ENCODE assay signal across 24 cellular contexts in the genomic region with DNA sequence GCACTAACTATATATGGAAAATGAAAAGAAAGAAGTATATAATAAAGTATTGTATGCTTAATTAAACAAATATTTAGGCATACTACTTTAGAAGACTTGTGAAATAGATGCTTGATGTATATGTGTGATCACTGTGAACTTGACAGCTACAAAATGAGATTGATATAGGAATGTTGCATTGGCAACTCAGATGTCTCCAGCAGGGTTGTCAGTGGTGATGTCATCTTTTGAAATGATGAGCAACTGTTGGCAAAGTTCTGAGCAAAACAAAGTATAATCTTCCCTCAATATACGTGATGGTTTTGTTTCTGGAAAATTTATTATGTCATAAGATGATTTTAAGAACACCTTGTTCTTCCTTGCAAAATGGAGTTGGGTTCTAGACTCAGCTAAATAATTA.
DNase-seq lines count a peak whose midpoint lies in the region; ATAC-seq, FAIRE-seq and TF ChIP-seq lines count a peak whose summit lies in the region.
"Had no signal": no experiment of that assay in that cellular context is flagged by ENCODE, and none has a peak within 500 bp of the region (broad histone marks: within the 10 kb centered on the region; RNA-seq: fewer than 3 reads in every experiment).

No MANE protein-coding gene starts in this region.

- DNase-seq in GM12892 (ENCODE audit: insufficient read length) (no peak), M059J (ENCODE audit: low read depth) (peak; percentile 14), K562 (ENCODE audit: extremely low read depth in 1 of 4, low spot score in 3 of 4) (no peak), glomerular visceral epithelial cell (ENCODE audit: extremely low spot score) (peak; percentile 12), WERI-Rb-1 (no peak), NCI-H82 treated with DMSO at 0.1 percent for 48 hours (lab: John Stamatoyannopoulos, UW; ENCODE audit: unreplicated experiment) (no peak), NCI-H1694 treated with DMSO at 0.1 percent for 48 hours (lab: John Stamatoyannopoulos, UW) (no peak), colonic mucosa (no peak)
- DNase-seq: activated CD8-positive, alpha-beta T cell treated with anti-CD3 and anti-CD28 coated beads for 36 hours; activated naive CD8-positive, alpha-beta T cell treated with anti-CD3 and anti-CD28 coated beads for 36 hours; cerebellar nuclear complex; DMS79; IMR-90; NCI-H1105 treated with DMSO at 0.1 percent for 48 hours; NCI-H2081; NCI-H345; stimulated activated naive CD4-positive, alpha-beta T cell treated with Interleukin-2 at 50 U/mL for 16 hours; T-helper 1 cell had no signal

- intact Hi-C loops in K562 (cut with micrococcal nuclease) (no loop called here), colonic mucosa (cut with DNase I) (no loop called here)

- TF ChIP-seq RAD21 in K562 (CRISPR knock-in tag; conservative IDR thresholded peaks at IDR 0.05 in 1 of 2, IDR thresholded peaks at IDR 0.05 in 1 of 2), result no peak

- H3K4me1 ChIP-seq in K562 (replicated peaks in 1 of 2; ENCODE audit: control insufficient read depth in 2 of 2, insufficient read depth in 2 of 2, low read length in 2 of 2) (peaks cover 5 to 21% of the 10 kb centered on the region in 2 experiments; a peak in 4 of 5 replicates), colonic mucosa (no peaks in the 10 kb centered on the region)
- H3K4me1 ChIP-seq: prostate gland, SJSA1 had no signal

- H3K9me1 ChIP-seq in K562 (ENCODE audit: control insufficient read depth, insufficient read depth, low read length), result no peaks in the 10 kb centered on the region

- POLR2A ChIA-PET in K562 (lab: Yijun Ruan, JAX), result interaction anchor here (1.2 to 1.5 kb wide), 3 partner anchors 9 to 126 kb away, joined by 3 to 4 read pairs (median 3); no protein-coding TSS in a partner anchor

- no peak overlapping the region for H3K9ac ChIP-seq in K562 (ENCODE audit: insufficient read depth in 1 of 2, low read depth in 2 of 2, low read length in 2 of 2)
- H3K9ac ChIP-seq in colonic mucosa (ENCODE audit: low read depth in 2 of 2, low read length in 2 of 2), result no peak overlapping the region

- in situ Hi-C loops in K562 (cut with MboI), result no loop called here

- H3K27me3 ChIP-seq in K562 (ENCODE audit: control insufficient read depth in 2 of 2, insufficient read depth in 2 of 2, low read length in 2 of 2) (no peaks in the 10 kb centered on the region), WERI-Rb-1 (ENCODE audit: insufficient read depth, low read depth, severe bottlenecking) (no peaks in the 10 kb centered on the region), colonic mucosa (no peaks in the 10 kb centered on the region)
- H3K27me3 ChIP-seq: SJSA1 had no signal

- peaks cover 15% of the 10 kb centered on the region; the same call in 1 of the 3 replicates for H3K79me2 ChIP-seq in K562 (ENCODE audit: control insufficient read depth, insufficient read depth, low read length)

- WGBS in K562 (ENCODE audit: insufficient coverage, low coverage, missing lambda C conversion rate), result 70% methylated on average over 1 of the region's 1 CpG

- TF ChIP-seq EP300 in K562 (IDR thresholded peaks at IDR 0.05; ENCODE audit: low read length), result no peak

- ATAC-seq in K562, result no peak
- ATAC-seq: activated CD4-positive, CD25-positive, alpha-beta regulatory T cell treated with anti-CD3 and anti-CD28 coated beads, Interleukin-2, amount 50 U/mL, for 24 hours; activated CD8-positive, alpha-beta T cell treated with anti-CD3 and anti-CD28 coated beads for 36 hours had no signal

- no peak for TF ChIP-seq CTCF in K562 (IDR thresholded peaks at IDR 0.05 in 2 of 3, conservative IDR thresholded peaks at IDR 0.05 in 1 of 3; ENCODE audit: insufficient read depth in 2 of 3, low read depth in 1 of 3, low read length in 3 of 3)
- TF ChIP-seq CTCF in WERI-Rb-1 (IDR thresholded peaks at IDR 0.05; ENCODE audit: low read depth, low read length), result no peak
- TF ChIP-seq CTCF in colonic mucosa (IDR thresholded peaks at IDR 0.05), result no peak

- H2AFZ ChIP-seq in K562 (ENCODE audit: low read depth, low read length), result no peak overlapping the region

- no peak overlapping the region for H3K27ac ChIP-seq in K562 (ENCODE audit: extremely low read depth, low read depth, low read length)
- no peak overlapping the region for H3K27ac ChIP-seq in WERI-Rb-1
- H3K27ac ChIP-seq in colonic mucosa, result no peak overlapping the region
- H3K27ac ChIP-seq: prostate gland, SJSA1, thoracic aorta had no signal

- BruUV-seq in K562 (replicated peaks; lab: Mats Ljungman, UMichigan), result no TSS peak

- FAIRE-seq in GM12892 (lab: Jason Lieb, UNC) (peak; percentile 63), K562 (lab: Jason Lieb, UNC) (no peak)
- FAIRE-seq: GM18507, urothelium cell line had no signal

- H3K36me3 ChIP-seq in K562 (ENCODE audit: control insufficient read depth, insufficient read depth, low read length) (no peaks in the 10 kb centered on the region), WERI-Rb-1 (peaks cover 8% of the 10 kb centered on the region), colonic mucosa (no peaks in the 10 kb centered on the region)
- H3K36me3 ChIP-seq: prostate gland, SJSA1, thoracic aorta had no signal

- H3K4me2 ChIP-seq in K562 (ENCODE audit: insufficient read depth, low read length), result no peak overlapping the region

- CTCF ChIA-PET in K562 (lab: Yijun Ruan, JAX; ENCODE audit: low intra/inter-chr PET ratio), result no interaction called here

- H3K4me3 ChIP-seq in K562 (no peak overlapping the region), WERI-Rb-1 (ENCODE audit: low read depth, low read length) (no peak overlapping the region), colonic mucosa (no peak overlapping the region)
- H3K4me3 ChIP-seq: prostate gland, SJSA1, thoracic aorta had no signal

- peaks cover 7% of the 10 kb centered on the region for H4K20me1 ChIP-seq in K562 (replicated peaks; ENCODE audit: control insufficient read depth, insufficient read depth, low read length)

- H3K9me3 ChIP-seq in K562 (replicated peaks; ENCODE audit: control insufficient read depth, insufficient read depth, low read depth, low read length) (no peaks in the 10 kb centered on the region), WERI-Rb-1 (ENCODE audit: severe bottlenecking) (no peaks in the 10 kb centered on the region), colonic mucosa (no peaks in the 10 kb centered on the region)
- H3K9me3 ChIP-seq: prostate gland, SJSA1, thoracic aorta had no signal

- no peak for TF ChIP-seq POLR2A in GM12892 (IDR thresholded peaks at IDR 0.05; ENCODE audit: low read depth, low read length)
- no peak for TF ChIP-seq POLR2A in K562 (conservative IDR thresholded peaks at IDR 0.05)

TF ChIP-seq in K562, 482 proteins besides CTCF, POLR2A, EP300 and RAD21 (continues in another document):
- TF ChIP-seq ZNF408 (CRISPR knock-in tag; IDR thresholded peaks at IDR 0.05; ENCODE audit: low read depth) (no peak), CSDE1 (IDR thresholded peaks at IDR 0.05) (no peak), POU5F1 (IDR thresholded peaks at IDR 0.05; ENCODE audit: borderline replicate concordance, low read depth, low read length, partially characterized antibody) (no peak), ZNF583 (CRISPR knock-in tag; IDR thresholded peaks at IDR 0.05) (no peak), CBFA2T2 (conservative IDR thresholded peaks at IDR 0.05) (no peak), ZNF143 (CRISPR knock-in tag; IDR thresholded peaks at IDR 0.05) (no peak), JUND (IDR thresholded peaks at IDR 0.05; ENCODE audit: borderline replicate concordance, low read depth, low read length) (peak; percentile 54; the same call in 1 of the 2 replicates), JUND (tag; IDR thresholded peaks at IDR 0.05; ENCODE audit: borderline replicate concordance, low read depth, low read length) (peak; percentile 57; the same call in 1 of the 3 replicates)
- TF ChIP-seq, protein P1, sequence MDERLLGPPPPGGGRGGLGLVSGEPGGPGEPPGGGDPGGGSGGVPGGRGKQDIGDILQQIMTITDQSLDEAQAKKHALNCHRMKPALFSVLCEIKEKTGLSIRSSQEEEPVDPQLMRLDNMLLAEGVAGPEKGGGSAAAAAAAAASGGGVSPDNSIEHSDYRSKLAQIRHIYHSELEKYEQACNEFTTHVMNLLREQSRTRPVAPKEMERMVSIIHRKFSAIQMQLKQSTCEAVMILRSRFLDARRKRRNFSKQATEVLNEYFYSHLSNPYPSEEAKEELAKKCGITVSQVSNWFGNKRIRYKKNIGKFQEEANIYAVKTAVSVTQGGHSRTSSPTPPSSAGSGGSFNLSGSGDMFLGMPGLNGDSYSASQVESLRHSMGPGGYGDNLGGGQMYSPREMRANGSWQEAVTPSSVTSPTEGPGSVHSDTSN (CRISPR knock-in tag; IDR thresholded peaks at IDR 0.05; ENCODE audit: low read depth), result no peak
- TF ChIP-seq, protein P1 (tag; conservative IDR thresholded peaks at IDR 0.05; ENCODE audit: low read depth), result 0 out of 2 replicates have a peak, but pooled peaks have one; percentile 30

Comparison
In these comparisons a context has a peak if more than half of its experiments do, and no peak if none do; other contexts are left out.
1. DNase-seq: peak in M059J (single experiment) and glomerular visceral epithelial cell (single experiment); none in GM12892 (single experiment), K562 (0 of 4), WERI-Rb-1 (single experiment), NCI-H82 treated with DMSO at 0.1 percent for 48 hours (single experiment), NCI-H1694 treated with DMSO at 0.1 percent for 48 hours (single experiment) and colonic mucosa (single experiment).